8 cellular contexts compared by ENCODE assay signal in genomic region chr19:1239796-1240737, GRCh38. TPM values are rescaled to one million over a fixed set of nuclear protein-coding genes. Genes with fewer than 3 reads are reported as not detected.
A peak's percentile ranks its signal among the peaks of the same experiment; 100 is the strongest.
DNase-seq lines count a peak whose midpoint lies in the region; ATAC-seq, FAIRE-seq and TF ChIP-seq lines count a peak whose summit lies in the region.

No MANE protein-coding gene starts in this region.

- H3K4me2 ChIP-seq in OCI-LY1 (ENCODE audit: low read length): peak overlapping the region; percentile 92

- no peaks in the 10 kb centered on the region for H4K20me1 ChIP-seq in OCI-LY1 (ENCODE audit: insufficient read depth, low read length)

- TF ChIP-seq CTCF in GM12872 (IDR thresholded peaks at IDR 0.05; ENCODE audit: insufficient read depth, low read depth, low read length) (peak; percentile 82), OCI-LY1 (IDR thresholded peaks at IDR 0.05; ENCODE audit: low read length) (peak; percentile 68), epithelial cell of esophagus (IDR thresholded peaks at IDR 0.05; ENCODE audit: insufficient read depth, low read depth, low read length, missing control alignments) (peak; percentile 41)

- H3K4me1 ChIP-seq in OCI-LY1 (ENCODE audit: insufficient read depth, low read length, severe bottlenecking): peaks cover 48% of the 10 kb centered on the region
- H3K4me1 ChIP-seq in mononuclear cell (ENCODE audit: insufficient read depth, low read length): peaks cover 57% of the 10 kb centered on the region

- H2AFZ ChIP-seq in OCI-LY1 (ENCODE audit: low read length): no peak overlapping the region

- H3K9me3 ChIP-seq in OCI-LY1 (ENCODE audit: low read length) (no peaks in the 10 kb centered on the region), mononuclear cell (ENCODE audit: low read depth, low read length) (no peaks in the 10 kb centered on the region)

- H3K9ac ChIP-seq in OCI-LY1 (ENCODE audit: low read length): peak overlapping the region; percentile 52; the same call in 1 of the 2 replicates

- no peak for ATAC-seq in GM19455 (IDR thresholded peaks at IDR 0.05; ENCODE audit: unreplicated experiment)

- no peaks in the 10 kb centered on the region for H3K79me2 ChIP-seq in OCI-LY1 (ENCODE audit: insufficient read depth, low read length)

- H3K4me3 ChIP-seq in OCI-LY1 (ENCODE audit: low read depth, low read length, poor library complexity, severe bottlenecking): peak overlapping the region; percentile 44
- peak overlapping the region; percentile 40 for H3K4me3 ChIP-seq in epithelial cell of esophagus (ENCODE audit: low read length)
- H3K4me3 ChIP-seq in mononuclear cell (ENCODE audit: low read length): peak overlapping the region; percentile 20

- peak; percentile 76 for FAIRE-seq in HTR-8/SVneo (lab: Jason Lieb, UNC)

- H3K27ac ChIP-seq in OCI-LY1 (ENCODE audit: low read depth, low read length, poor library complexity, severe bottlenecking): no peak overlapping the region

- H3F3A ChIP-seq in OCI-LY1 (ENCODE audit: insufficient read depth, low read length): peaks cover 5% of the 10 kb centered on the region; the same call in 1 of the 2 replicates

- peaks cover 5% of the 10 kb centered on the region; the same call in 1 of the 2 replicates for H3K36me3 ChIP-seq in OCI-LY1 (ENCODE audit: insufficient read depth, low read length)

- DNase-seq in HTR-8/SVneo (ENCODE audit: insufficient read length, low spot score): peak; percentile 89
- peak; percentile 91 for DNase-seq in activated T-cell treated with anti-CD3 and anti-CD28 coated beads for 24 hours (ENCODE audit: low read depth)
- DNase-seq in epithelial cell of esophagus (ENCODE audit: low read depth): peak; percentile 89
- DNase-seq in stimulated activated CD8-positive, alpha-beta memory T cell treated with anti-CD3 and anti-CD28 coated beads, Interleukin-2, amount 100 ng/mL, for 48 hours (ENCODE audit: low read depth in 2 of 2): peak; percentile 89 to 99

- H3K9me2 ChIP-seq in OCI-LY1 (ENCODE audit: low read depth, low read length): no peaks in the 10 kb centered on the region

- H3K27me3 ChIP-seq in OCI-LY1 (ENCODE audit: insufficient read depth, low read length) (peaks cover 6% of the 10 kb centered on the region; the same call in 1 of the 2 replicates), mononuclear cell (ENCODE audit: insufficient read depth, low read length) (peaks cover 14% of the 10 kb centered on the region)

RNA-seq across cellular contexts. Expression of gene ATP5F1D, which starts 1.5 kb away (rescaled TPM):
- total RNA-seq in mononuclear cell: 10.4 TPM

RNA-seq across cellular contexts. Expression of gene CBARP, which starts 2.3 kb away (rescaled TPM):
- total RNA-seq in mononuclear cell: not detected

RNA-seq across cellular contexts. Expression of gene MIDN, which starts 8.3 kb away (rescaled TPM):
- 67.0 TPM for total RNA-seq in mononuclear cell

RNA-seq across cellular contexts. Expression of gene CIRBP, which starts 29.1 kb away (rescaled TPM):
- total RNA-seq in mononuclear cell: 455 TPM

RNA-seq across cellular contexts. Expression of gene STK11, which starts 34.5 kb away (rescaled TPM):
- total RNA-seq in mononuclear cell: 36.7 TPM
